ENCODE assay signal across 8 cellular contexts in the genomic region with DNA sequence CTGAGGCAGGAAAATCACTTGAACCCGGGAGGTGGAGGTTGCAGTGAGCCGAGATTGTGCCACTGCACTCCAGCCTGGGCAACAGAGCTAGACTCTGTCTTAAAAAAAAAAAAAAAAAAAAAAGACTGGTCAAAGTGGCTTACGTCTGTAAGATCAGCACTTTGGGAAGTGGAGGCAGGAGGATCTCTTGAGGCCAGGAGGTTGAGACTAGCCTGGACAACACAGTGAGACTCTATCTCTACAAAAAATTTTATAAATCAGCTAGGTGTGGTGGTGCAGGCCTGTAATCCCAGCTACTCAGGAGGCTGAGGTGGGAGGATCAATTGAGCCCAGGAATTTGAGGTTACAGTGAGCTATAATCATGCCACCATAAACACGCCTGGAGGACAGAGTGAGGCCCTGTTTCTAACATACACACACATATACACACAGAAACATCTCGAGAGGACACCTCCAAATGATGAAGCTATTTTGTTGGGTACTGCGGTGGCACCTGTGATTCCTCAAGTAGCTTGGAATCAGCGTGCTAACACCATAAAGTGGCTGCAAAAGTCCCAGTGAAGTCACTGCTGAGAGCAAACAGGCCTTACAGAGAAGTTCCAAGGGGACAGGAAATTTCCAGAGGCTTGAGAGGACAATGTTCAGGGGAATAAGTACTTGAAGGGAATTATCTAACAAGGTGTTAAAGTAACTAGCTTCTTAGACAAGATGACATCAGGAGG. TPM values are rescaled to one million over a fixed set of nuclear protein-coding genes. Genes with fewer than 3 reads are reported as not detected.
A peak's percentile ranks its signal among the peaks of the same experiment; 100 is the strongest.
DNase-seq lines count a peak whose midpoint lies in the region; ATAC-seq and TF ChIP-seq lines count a peak whose summit lies in the region.

No MANE protein-coding gene starts in this region.

- no peaks in the 10 kb centered on the region for H3K9me2 ChIP-seq in Loucy (replicated peaks; ENCODE audit: low read depth, low read length)
- no peaks in the 10 kb centered on the region for H3K9me2 ChIP-seq in neural cell (ENCODE audit: insufficient read depth, low read length)

- no peaks in the 10 kb centered on the region for H3K9me3 ChIP-seq in Loucy (ENCODE audit: insufficient read depth, low read depth, low read length)
- H3K9me3 ChIP-seq in colonic mucosa = no peaks in the 10 kb centered on the region
- no peaks in the 10 kb centered on the region for H3K9me3 ChIP-seq in neural cell (ENCODE audit: low read length)

- peaks cover 4% of the 10 kb centered on the region for H3K27me3 ChIP-seq in Loucy (ENCODE audit: insufficient read depth, low read length, poor library complexity, severe bottlenecking)
- H3K27me3 ChIP-seq in colonic mucosa = no peaks in the 10 kb centered on the region
- H3K27me3 ChIP-seq in neural cell (ENCODE audit: insufficient read depth, low read depth, low read length) = peaks cover 2% of the 10 kb centered on the region

- no peak for TF ChIP-seq RAD21 in neural cell (conservative IDR thresholded peaks at IDR 0.05)

- no peak for DNase-seq in colonic mucosa
- no peak for DNase-seq in cerebellar nuclear complex (lab: John Stamatoyannopoulos, UW)
- DNase-seq in ACHN = no peak
- no peak for DNase-seq in NCI-H187 treated with DMSO at 0.1 percent for 48 hours (lab: John Stamatoyannopoulos, UW)

- H2AFZ ChIP-seq in Loucy (ENCODE audit: low read length) (no peak overlapping the region), neural cell (ENCODE audit: low read depth, low read length) (no peak overlapping the region)

- peaks cover 3% of the 10 kb centered on the region; the same call in 1 of the 2 replicates for H3F3A ChIP-seq in Loucy (ENCODE audit: low read depth)
- no peaks in the 10 kb centered on the region for H3F3A ChIP-seq in neural cell (ENCODE audit: insufficient read depth, low read length, poor library complexity, severe bottlenecking)

- no peak for ATAC-seq in HG03520 (IDR thresholded peaks at IDR 0.05; ENCODE audit: unreplicated experiment)

- peak overlapping the region; percentile 92 for H3K9ac ChIP-seq in Loucy (ENCODE audit: low read depth, low read length, poor library complexity, severe bottlenecking)
- peak overlapping the region; percentile 97 for H3K9ac ChIP-seq in colonic mucosa (ENCODE audit: low read depth in 2 of 2, low read length in 2 of 2)
- H3K9ac ChIP-seq in neural cell (ENCODE audit: low read length) = peak overlapping the region; percentile 70

- peak overlapping the region; percentile 86 for H3K4me2 ChIP-seq in Loucy (ENCODE audit: low read depth, low read length, poor library complexity, severe bottlenecking)
- H3K4me2 ChIP-seq in neural cell (ENCODE audit: low read length) = peak overlapping the region; percentile 41

- H3K27ac ChIP-seq in C4-2B (peak overlapping the region; percentile 97), colonic mucosa (peak overlapping the region; percentile 85), neural cell (ENCODE audit: low read length) (no peak overlapping the region)

- in situ Hi-C loops in ACHN (cut with HindIII; ENCODE audit: low pct_ligation_motif_present, low pct_unique_long_range_greater_than_20kb, low sequenced_read_pairs) = no loop called here

- no peak for TF ChIP-seq EP300 in neural cell (conservative IDR thresholded peaks at IDR 0.05; ENCODE audit: poor library complexity, severe bottlenecking)

- no peaks in the 10 kb centered on the region for H3K36me3 ChIP-seq in Loucy (ENCODE audit: insufficient read depth, low read length)
- no peaks in the 10 kb centered on the region for H3K36me3 ChIP-seq in colonic mucosa
- H3K36me3 ChIP-seq in neural cell (ENCODE audit: insufficient read depth, low read length) = no peaks in the 10 kb centered on the region

- intact Hi-C loops in colonic mucosa (cut with DNase I) = no loop called here

- H3K4me3 ChIP-seq in Loucy (ENCODE audit: low read length, poor library complexity, severe bottlenecking) (peak overlapping the region; percentile 86), colonic mucosa (peak overlapping the region; percentile 75), neural cell (ENCODE audit: low read length) (peak overlapping the region; percentile 96)

- H3K79me2 ChIP-seq in Loucy (ENCODE audit: insufficient read depth, low read length) = peaks cover 56% of the 10 kb centered on the region
- H3K79me2 ChIP-seq in neural cell (replicated peaks; ENCODE audit: insufficient read depth, low read length) = peaks cover 16% of the 10 kb centered on the region

- H4K20me1 ChIP-seq in Loucy (ENCODE audit: insufficient read depth, low read length, poor library complexity, severe bottlenecking) = no peaks in the 10 kb centered on the region
- no peaks in the 10 kb centered on the region for H4K20me1 ChIP-seq in neural cell (ENCODE audit: insufficient read depth)

- TF ChIP-seq CTCF in C4-2B (conservative IDR thresholded peaks at IDR 0.05) (no peak), Loucy (conservative IDR thresholded peaks at IDR 0.05; ENCODE audit: low read length) (no peak), colonic mucosa (IDR thresholded peaks at IDR 0.05) (no peak), neural cell (IDR thresholded peaks at IDR 0.05; ENCODE audit: poor library complexity, severe bottlenecking) (no peak)

- peaks cover 46% of the 10 kb centered on the region for H3K4me1 ChIP-seq in Loucy (ENCODE audit: insufficient read depth, low read length, poor library complexity, severe bottlenecking)
- peaks cover 36% of the 10 kb centered on the region for H3K4me1 ChIP-seq in colonic mucosa

TF ChIP-seq in neural cell, 6 proteins besides CTCF, POLR2A, EP300 and RAD21:
- TF ChIP-seq, protein P1, sequence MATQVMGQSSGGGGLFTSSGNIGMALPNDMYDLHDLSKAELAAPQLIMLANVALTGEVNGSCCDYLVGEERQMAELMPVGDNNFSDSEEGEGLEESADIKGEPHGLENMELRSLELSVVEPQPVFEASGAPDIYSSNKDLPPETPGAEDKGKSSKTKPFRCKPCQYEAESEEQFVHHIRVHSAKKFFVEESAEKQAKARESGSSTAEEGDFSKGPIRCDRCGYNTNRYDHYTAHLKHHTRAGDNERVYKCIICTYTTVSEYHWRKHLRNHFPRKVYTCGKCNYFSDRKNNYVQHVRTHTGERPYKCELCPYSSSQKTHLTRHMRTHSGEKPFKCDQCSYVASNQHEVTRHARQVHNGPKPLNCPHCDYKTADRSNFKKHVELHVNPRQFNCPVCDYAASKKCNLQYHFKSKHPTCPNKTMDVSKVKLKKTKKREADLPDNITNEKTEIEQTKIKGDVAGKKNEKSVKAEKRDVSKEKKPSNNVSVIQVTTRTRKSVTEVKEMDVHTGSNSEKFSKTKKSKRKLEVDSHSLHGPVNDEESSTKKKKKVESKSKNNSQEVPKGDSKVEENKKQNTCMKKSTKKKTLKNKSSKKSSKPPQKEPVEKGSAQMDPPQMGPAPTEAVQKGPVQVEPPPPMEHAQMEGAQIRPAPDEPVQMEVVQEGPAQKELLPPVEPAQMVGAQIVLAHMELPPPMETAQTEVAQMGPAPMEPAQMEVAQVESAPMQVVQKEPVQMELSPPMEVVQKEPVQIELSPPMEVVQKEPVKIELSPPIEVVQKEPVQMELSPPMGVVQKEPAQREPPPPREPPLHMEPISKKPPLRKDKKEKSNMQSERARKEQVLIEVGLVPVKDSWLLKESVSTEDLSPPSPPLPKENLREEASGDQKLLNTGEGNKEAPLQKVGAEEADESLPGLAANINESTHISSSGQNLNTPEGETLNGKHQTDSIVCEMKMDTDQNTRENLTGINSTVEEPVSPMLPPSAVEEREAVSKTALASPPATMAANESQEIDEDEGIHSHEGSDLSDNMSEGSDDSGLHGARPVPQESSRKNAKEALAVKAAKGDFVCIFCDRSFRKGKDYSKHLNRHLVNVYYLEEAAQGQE (IDR thresholded peaks at IDR 0.05; ENCODE audit: borderline replicate concordance) = no peak
- TF ChIP-seq TAF1 (IDR thresholded peaks at IDR 0.05; ENCODE audit: low read depth) (no peak), SMC3 (conservative IDR thresholded peaks at IDR 0.05; ENCODE audit: poor library complexity) (no peak), POLR2AphosphoS5 (IDR thresholded peaks at IDR 0.05) (no peak), EZH2 (IDR thresholded peaks at IDR 0.05; ENCODE audit: borderline replicate concordance, insufficient read depth, low read length, poor library complexity, severe bottlenecking) (no peak), MXI1 (conservative IDR thresholded peaks at IDR 0.05; ENCODE audit: poor library complexity, severe bottlenecking) (no peak)

RNA-seq across cellular contexts. Expression of a gene that starts 1.4 kb away (rescaled TPM):
- 100 to 1,000 TPM; 122 to 146 TPM for total RNA-seq in colonic mucosa
- polyA plus RNA-seq in neural cell = 38.5 and 55.5 TPM in 2 replicates
- polyA minus RNA-seq in neural cell = 27.4 and 31.7 TPM in 2 replicates

RNA-seq across cellular contexts. Expression of a gene that starts 52.7 kb away (rescaled TPM):
- 10 to 100 TPM; 52.2 to 58.5 TPM for total RNA-seq in colonic mucosa
- 19.3 and 20.2 TPM in 2 replicates for polyA plus RNA-seq in neural cell
- polyA minus RNA-seq in neural cell = 24.1 and 28.5 TPM in 2 replicates
